ENCODE assay signal across 2 cellular contexts in the genomic region with DNA sequence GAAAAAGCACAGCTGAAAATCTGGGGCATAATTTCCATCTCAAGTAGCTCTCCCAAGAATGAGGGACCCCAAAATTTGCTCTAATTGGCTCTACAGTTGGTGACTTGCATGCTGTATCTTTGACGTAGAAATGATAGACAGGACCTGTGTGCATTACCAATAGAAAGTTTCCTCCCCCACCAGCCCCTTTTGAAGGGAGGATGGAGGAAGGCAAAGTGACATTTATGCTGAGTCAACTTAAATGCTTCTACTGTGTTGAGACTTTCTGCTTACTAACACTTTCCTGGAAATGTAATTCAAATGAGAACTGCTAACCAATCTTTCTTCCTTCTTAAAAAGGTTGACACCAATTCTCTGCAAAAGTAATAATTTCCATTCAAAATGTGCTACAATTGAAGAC.
TF ChIP-seq lines count a peak whose summit lies in the region.

No MANE protein-coding gene starts in this region.

TF ChIP-seq in IMR-90, 13 proteins besides CTCF, POLR2A, EP300 and RAD21:
- no peak for TF ChIP-seq BHLHE40 (IDR thresholded peaks at IDR 0.05; ENCODE audit: low read depth, low read length)
- TF ChIP-seq CHD1 (IDR thresholded peaks at IDR 0.05; ENCODE audit: low read depth, low read length): no peak
- peak; percentile 91 for TF ChIP-seq MAFK (IDR thresholded peaks at IDR 0.05; ENCODE audit: low read depth, low read length)
- TF ChIP-seq, protein P1, sequence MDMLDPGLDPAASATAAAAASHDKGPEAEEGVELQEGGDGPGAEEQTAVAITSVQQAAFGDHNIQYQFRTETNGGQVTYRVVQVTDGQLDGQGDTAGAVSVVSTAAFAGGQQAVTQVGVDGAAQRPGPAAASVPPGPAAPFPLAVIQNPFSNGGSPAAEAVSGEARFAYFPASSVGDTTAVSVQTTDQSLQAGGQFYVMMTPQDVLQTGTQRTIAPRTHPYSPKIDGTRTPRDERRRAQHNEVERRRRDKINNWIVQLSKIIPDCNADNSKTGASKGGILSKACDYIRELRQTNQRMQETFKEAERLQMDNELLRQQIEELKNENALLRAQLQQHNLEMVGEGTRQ (IDR thresholded peaks at IDR 0.05; ENCODE audit: low read depth, low read length): no peak
- TF ChIP-seq MXI1 (IDR thresholded peaks at IDR 0.05; ENCODE audit: borderline replicate concordance, low read depth, low read length): no peak

TF ChIP-seq in HepG2, 621 proteins besides CTCF, POLR2A, EP300 and RAD21:
- TF ChIP-seq MLLT10 (CRISPR knock-in tag; IDR thresholded peaks at IDR 0.05) (no peak), MAFG (CRISPR knock-in tag; IDR thresholded peaks at IDR 0.05) (peak; percentile 64), CEBPB (IDR thresholded peaks at IDR 0.05; ENCODE audit: borderline replicate concordance, low read depth, low read length) (no peak), RFX3 (CRISPR knock-in tag; IDR thresholded peaks at IDR 0.05) (no peak), ZFP36L1 (CRISPR knock-in tag; IDR thresholded peaks at IDR 0.05) (no peak), ZMYM2 (CRISPR knock-in tag; IDR thresholded peaks at IDR 0.05) (no peak), ZNF207 (IDR thresholded peaks at IDR 0.05; ENCODE audit: borderline replicate concordance) (no peak), REST (IDR thresholded peaks at IDR 0.05; ENCODE audit: borderline replicate concordance in 1 of 2, low read depth in 1 of 2, low read length in 2 of 2) (no peak), MAFK (conservative IDR thresholded peaks at IDR 0.05 in 1 of 2, IDR thresholded peaks at IDR 0.05 in 1 of 2; ENCODE audit: low read length in 2 of 2) (peak; percentile 98 to 99), MLX (CRISPR knock-in tag; IDR thresholded peaks at IDR 0.05) (no peak), MAFF (IDR thresholded peaks at IDR 0.05; ENCODE audit: low read depth, low read length) (peak; percentile 99)
- TF ChIP-seq, protein P2, sequence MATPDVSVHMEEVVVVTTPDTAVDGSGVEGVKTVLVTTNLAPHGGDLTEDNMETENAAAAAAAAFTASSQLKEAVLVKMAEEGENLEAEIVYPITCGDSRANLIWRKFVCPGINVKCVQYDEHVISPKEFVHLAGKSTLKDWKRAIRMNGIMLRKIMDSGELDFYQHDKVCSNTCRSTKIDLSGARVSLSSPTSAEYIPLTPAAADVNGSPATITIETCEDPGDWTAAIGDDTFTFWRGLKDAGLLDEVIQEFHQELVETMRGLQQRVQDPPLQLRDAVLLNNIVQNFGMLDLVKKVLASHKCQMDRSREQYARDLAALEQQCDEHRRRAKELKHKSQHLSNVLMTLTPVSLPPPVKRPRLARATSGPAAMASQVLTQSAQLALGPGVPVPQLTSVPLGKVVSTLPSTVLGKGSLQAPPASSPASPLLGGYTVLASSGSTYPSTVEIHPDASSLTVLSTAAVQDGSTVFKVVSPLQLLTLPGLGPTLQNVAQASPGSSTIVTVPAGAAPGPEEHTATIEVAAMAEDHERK (CRISPR knock-in tag; IDR thresholded peaks at IDR 0.05; ENCODE audit: low read depth): no peak
